In the genomic region with DNA sequence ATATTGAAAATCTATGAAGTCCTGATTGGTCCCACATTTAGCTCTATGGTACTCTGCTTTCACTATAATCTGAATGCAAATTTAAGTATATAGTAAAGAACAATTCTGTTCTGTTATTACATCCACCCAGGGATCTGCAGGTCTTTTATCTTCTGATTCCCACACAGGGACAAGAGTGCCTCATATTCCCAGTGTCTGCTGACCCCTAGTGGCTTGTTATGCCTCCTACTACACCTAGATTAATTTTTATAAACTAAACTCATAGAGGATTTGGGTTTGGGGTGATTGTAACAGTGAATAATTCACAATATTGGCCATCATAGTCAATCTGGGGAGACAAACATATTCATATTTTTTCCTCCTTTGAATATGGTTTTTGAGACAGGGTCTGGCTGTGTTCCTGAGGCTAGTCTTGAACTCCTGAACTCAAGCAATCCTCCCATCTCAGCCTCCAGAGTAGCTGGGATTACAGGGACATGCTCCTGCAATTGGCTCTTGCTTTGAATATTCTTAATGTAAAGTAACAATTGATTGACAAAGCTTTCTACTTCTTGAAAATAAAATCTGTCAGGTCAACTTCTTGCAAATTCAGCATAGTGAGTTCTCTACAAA, we compare ENCODE assay signal across 8 cellular contexts.
DNase-seq lines count a peak whose midpoint lies in the region; ATAC-seq, FAIRE-seq and TF ChIP-seq lines count a peak whose summit lies in the region.

No MANE protein-coding gene starts in this region.

- H3K9me2 ChIP-seq in MM.1S (replicated peaks; ENCODE audit: insufficient read depth, low read length) = no peaks in the 10 kb centered on the region

- no peaks in the 10 kb centered on the region for H3K79me2 ChIP-seq in MM.1S (ENCODE audit: low read length)

- H3K9me3 ChIP-seq in MM.1S (replicated peaks; ENCODE audit: insufficient read depth, low read length) = no peaks in the 10 kb centered on the region
- H3K9me3 ChIP-seq in SJCRH30 (replicated peaks) = no peaks in the 10 kb centered on the region
- H3K9me3 ChIP-seq in sigmoid colon = no peaks in the 10 kb centered on the region

- no peak overlapping the region for H3K9ac ChIP-seq in MM.1S (ENCODE audit: low read length)

- DNase-seq in GM13976 (ENCODE audit: low spot score) = peak; percentile 44
- peak; percentile 73 for DNase-seq in MM.1S
- peak; percentile 54 to 78 for DNase-seq in SJCRH30
- peak; percentile 43 for DNase-seq in fibroblast of the conjunctiva (ENCODE audit: low read depth)
- no peak for DNase-seq in sigmoid colon
- no peak for DNase-seq in activated CD4-positive, alpha-beta T cell treated with anti-CD3 and anti-CD28 coated beads, Interleukin-2, amount 50 U/mL, for 1 hour

- no peak for TF ChIP-seq EP300 in sigmoid colon (IDR thresholded peaks at IDR 0.05)

- H3K27me3 ChIP-seq in MM.1S (replicated peaks; ENCODE audit: insufficient read depth, low read length) (no peaks in the 10 kb centered on the region), SJCRH30 (peaks cover 4% of the 10 kb centered on the region), sigmoid colon (no peaks in the 10 kb centered on the region)

- intact Hi-C loops in sigmoid colon (cut with DNase I) = loop anchor here (10.0 kb wide), 1 partner anchor 620 kb away; no protein-coding TSS in a partner anchor

- peak; percentile 78 for FAIRE-seq in A204.1 (lab: Jason Lieb, UNC)

- H3K4me3 ChIP-seq in MM.1S (ENCODE audit: low read length) (no peak overlapping the region), SJCRH30 (no peak overlapping the region), sigmoid colon (no peak overlapping the region)

- H3K27ac ChIP-seq in MM.1S (ENCODE audit: low read length) (no peak overlapping the region), SJCRH30 (no peak overlapping the region), sigmoid colon (no peak overlapping the region)

- in situ Hi-C loops in GM13976 (cut with MboI; ENCODE audit: low sequenced_read_pairs, unreplicated experiment) = loop anchor here (10.0 to 25.0 kb wide), 2 partner anchors 280 to 1293 kb away; partner anchors contain the start of gene KCND2

- H2AFZ ChIP-seq in MM.1S (ENCODE audit: low read length) = no peak overlapping the region

- TF ChIP-seq CTCF in GM13976 (IDR thresholded peaks at IDR 0.05; ENCODE audit: borderline replicate concordance, control extremely low read depth, extremely low read depth, insufficient read depth, missing control alignments) (peak; percentile 70), MM.1S (IDR thresholded peaks at IDR 0.05; ENCODE audit: low read length) (peak; percentile 86), sigmoid colon (IDR thresholded peaks at IDR 0.05) (peak in 3 of 4 experiments; percentile 20 to 63 (median 36))

- H3K36me3 ChIP-seq in MM.1S (replicated peaks; ENCODE audit: insufficient read depth, low read length) (no peaks in the 10 kb centered on the region), SJCRH30 (no peaks in the 10 kb centered on the region), sigmoid colon (no peaks in the 10 kb centered on the region)

- TF ChIP-seq POLR2A in sigmoid colon (IDR thresholded peaks at IDR 0.05) = no peak

- H3K4me2 ChIP-seq in MM.1S (ENCODE audit: low read depth, low read length) = no peak overlapping the region

- no peaks in the 10 kb centered on the region for H3F3A ChIP-seq in MM.1S (ENCODE audit: insufficient read depth, low read length)

- H3K4me1 ChIP-seq in MM.1S (ENCODE audit: low read length) (peaks cover 6% of the 10 kb centered on the region), SJCRH30 (peaks cover 8% of the 10 kb centered on the region), sigmoid colon (no peaks in the 10 kb centered on the region)

- ATAC-seq in HG02588 (IDR thresholded peaks at IDR 0.05; ENCODE audit: unreplicated experiment) = peak; percentile 76

- no peaks in the 10 kb centered on the region for H4K20me1 ChIP-seq in MM.1S (ENCODE audit: insufficient read depth, low read length)

Comparison
In these comparisons a context has a peak if more than half of its experiments do, and no peak if none do; other contexts are left out.
1. DNase-seq: peak in GM13976 (single experiment), MM.1S (single experiment), SJCRH30 (2 of 2) and fibroblast of the conjunctiva (single experiment); none in sigmoid colon (single experiment) and activated CD4-positive, alpha-beta T cell treated with anti-CD3 and anti-CD28 coated beads, Interleukin-2, amount 50 U/mL, for 1 hour (single experiment).
2. CTCF ChIP-seq: peak in every context shown above with its lines; median percentile 86 in MM.1S; 70 in GM13976; 36 in sigmoid colon.